In the genomic region with DNA sequence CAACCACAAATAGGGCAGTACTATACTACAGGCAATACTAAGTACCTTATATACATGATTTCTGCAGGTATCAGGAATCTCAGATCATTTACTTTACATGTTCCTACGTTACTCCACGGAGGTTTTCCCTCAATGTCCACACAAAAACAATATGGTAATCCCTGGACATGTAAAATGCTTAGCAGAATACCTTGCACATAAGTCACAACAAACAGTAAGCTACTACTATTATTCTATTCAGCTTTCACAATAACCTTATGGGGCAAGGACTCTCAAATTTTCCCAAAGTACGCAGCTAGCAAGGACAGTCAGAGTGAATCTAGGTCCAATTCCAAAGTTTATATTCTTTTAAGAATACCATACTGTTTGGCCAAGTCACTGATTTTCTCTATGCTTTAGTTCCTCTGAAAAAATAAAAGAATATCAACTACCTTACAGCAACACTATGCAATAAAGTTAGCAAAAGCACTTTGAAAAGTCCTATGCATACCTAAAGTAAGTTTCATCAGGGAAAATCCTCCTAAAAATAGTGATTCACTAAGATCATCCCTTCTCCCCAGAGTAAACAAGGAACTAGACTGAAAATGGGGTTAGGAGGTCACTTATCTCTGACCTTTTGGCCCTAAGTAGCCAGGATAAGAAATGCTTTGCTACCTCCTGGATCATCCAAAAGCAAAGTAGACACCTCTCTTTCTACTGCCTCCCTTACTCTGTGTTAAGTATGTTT, we compare ENCODE assay signal across 1 cellular context.
TF ChIP-seq lines count a peak whose summit lies in the region.

No MANE protein-coding gene starts in this region.

TF ChIP-seq in HCT116, 20 proteins besides CTCF, POLR2A, EP300 and RAD21 (continued from another document):
- TF ChIP-seq, protein P1, sequence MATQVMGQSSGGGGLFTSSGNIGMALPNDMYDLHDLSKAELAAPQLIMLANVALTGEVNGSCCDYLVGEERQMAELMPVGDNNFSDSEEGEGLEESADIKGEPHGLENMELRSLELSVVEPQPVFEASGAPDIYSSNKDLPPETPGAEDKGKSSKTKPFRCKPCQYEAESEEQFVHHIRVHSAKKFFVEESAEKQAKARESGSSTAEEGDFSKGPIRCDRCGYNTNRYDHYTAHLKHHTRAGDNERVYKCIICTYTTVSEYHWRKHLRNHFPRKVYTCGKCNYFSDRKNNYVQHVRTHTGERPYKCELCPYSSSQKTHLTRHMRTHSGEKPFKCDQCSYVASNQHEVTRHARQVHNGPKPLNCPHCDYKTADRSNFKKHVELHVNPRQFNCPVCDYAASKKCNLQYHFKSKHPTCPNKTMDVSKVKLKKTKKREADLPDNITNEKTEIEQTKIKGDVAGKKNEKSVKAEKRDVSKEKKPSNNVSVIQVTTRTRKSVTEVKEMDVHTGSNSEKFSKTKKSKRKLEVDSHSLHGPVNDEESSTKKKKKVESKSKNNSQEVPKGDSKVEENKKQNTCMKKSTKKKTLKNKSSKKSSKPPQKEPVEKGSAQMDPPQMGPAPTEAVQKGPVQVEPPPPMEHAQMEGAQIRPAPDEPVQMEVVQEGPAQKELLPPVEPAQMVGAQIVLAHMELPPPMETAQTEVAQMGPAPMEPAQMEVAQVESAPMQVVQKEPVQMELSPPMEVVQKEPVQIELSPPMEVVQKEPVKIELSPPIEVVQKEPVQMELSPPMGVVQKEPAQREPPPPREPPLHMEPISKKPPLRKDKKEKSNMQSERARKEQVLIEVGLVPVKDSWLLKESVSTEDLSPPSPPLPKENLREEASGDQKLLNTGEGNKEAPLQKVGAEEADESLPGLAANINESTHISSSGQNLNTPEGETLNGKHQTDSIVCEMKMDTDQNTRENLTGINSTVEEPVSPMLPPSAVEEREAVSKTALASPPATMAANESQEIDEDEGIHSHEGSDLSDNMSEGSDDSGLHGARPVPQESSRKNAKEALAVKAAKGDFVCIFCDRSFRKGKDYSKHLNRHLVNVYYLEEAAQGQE (IDR thresholded peaks at IDR 0.05; ENCODE audit: low read depth) = no peak
- TF ChIP-seq SP1 (IDR thresholded peaks at IDR 0.05; ENCODE audit: low read depth) (no peak), ZNF274 (IDR thresholded peaks at IDR 0.05; ENCODE audit: low read depth, low read length) (no peak), EGR1 (IDR thresholded peaks at IDR 0.05; ENCODE audit: low read depth) (no peak), JUND (IDR thresholded peaks at IDR 0.05) (no peak), TCF7L2 (IDR thresholded peaks at IDR 0.05; ENCODE audit: borderline replicate concordance, extremely low read depth, insufficient read depth, insufficient read length) (no peak), EZH2phosphoT487 (IDR thresholded peaks at IDR 0.05; ENCODE audit: borderline replicate concordance) (no peak)
- TF ChIP-seq, protein P2, sequence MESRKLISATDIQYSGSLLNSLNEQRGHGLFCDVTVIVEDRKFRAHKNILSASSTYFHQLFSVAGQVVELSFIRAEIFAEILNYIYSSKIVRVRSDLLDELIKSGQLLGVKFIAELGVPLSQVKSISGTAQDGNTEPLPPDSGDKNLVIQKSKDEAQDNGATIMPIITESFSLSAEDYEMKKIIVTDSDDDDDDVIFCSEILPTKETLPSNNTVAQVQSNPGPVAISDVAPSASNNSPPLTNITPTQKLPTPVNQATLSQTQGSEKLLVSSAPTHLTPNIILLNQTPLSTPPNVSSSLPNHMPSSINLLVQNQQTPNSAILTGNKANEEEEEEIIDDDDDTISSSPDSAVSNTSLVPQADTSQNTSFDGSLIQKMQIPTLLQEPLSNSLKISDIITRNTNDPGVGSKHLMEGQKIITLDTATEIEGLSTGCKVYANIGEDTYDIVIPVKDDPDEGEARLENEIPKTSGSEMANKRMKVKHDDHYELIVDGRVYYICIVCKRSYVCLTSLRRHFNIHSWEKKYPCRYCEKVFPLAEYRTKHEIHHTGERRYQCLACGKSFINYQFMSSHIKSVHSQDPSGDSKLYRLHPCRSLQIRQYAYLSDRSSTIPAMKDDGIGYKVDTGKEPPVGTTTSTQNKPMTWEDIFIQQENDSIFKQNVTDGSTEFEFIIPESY (IDR thresholded peaks at IDR 0.05; ENCODE audit: extremely low read depth, insufficient replicate concordance, low read length) = no peak
- TF ChIP-seq, protein P3, sequence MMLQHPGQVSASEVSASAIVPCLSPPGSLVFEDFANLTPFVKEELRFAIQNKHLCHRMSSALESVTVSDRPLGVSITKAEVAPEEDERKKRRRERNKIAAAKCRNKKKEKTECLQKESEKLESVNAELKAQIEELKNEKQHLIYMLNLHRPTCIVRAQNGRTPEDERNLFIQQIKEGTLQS (IDR thresholded peaks at IDR 0.05) = no peak
